8 cellular contexts compared by ENCODE assay signal in genomic region chr11:64879226-64879900, GRCh38. TPM values are rescaled to one million over a fixed set of nuclear protein-coding genes. Genes with fewer than 3 reads are reported as not detected.
DNase-seq lines count a peak whose midpoint lies in the region; ATAC-seq and TF ChIP-seq lines count a peak whose summit lies in the region.

No MANE protein-coding gene starts in this region.

- peak overlapping the region; percentile 98 for H3K4me3 Mint-ChIP-seq in natural killer cell

- H3K27ac Mint-ChIP-seq in natural killer cell = peak overlapping the region; percentile 95

- no peaks in the 10 kb centered on the region for H3K27me3 Mint-ChIP-seq in natural killer cell (ENCODE audit: low read depth in 2 of 2)

- no peaks in the 10 kb centered on the region for H3K27me3 ChIP-seq in dorsolateral prefrontal cortex

- H3K9me3 Mint-ChIP-seq in natural killer cell = no peaks in the 10 kb centered on the region

- peaks cover 49 to 70% of the 10 kb centered on the region in 2 donors for H3K4me1 Mint-ChIP-seq in natural killer cell

- H3K4me3 ChIP-seq in GM12865 (ENCODE audit: low read depth, low read length) = peak overlapping the region; percentile 88
- peak overlapping the region; percentile 72 for H3K4me3 ChIP-seq in NB4 (ENCODE audit: low read depth, low read length)
- peak overlapping the region; percentile 55 to 99 (median 92) for H3K4me3 ChIP-seq in dorsolateral prefrontal cortex

- TF ChIP-seq CTCF in GM12865 (IDR thresholded peaks at IDR 0.05; ENCODE audit: insufficient read depth, low read depth, low read length, missing control alignments) (no peak), NB4 (IDR thresholded peaks at IDR 0.05; ENCODE audit: low read depth, low read length) (no peak), dorsolateral prefrontal cortex (IDR thresholded peaks at IDR 0.05 in 54 of 56, conservative IDR thresholded peaks at IDR 0.05 in 2 of 56; ENCODE audit: low read depth in 1 of 56, partially characterized antibody in 56 of 56) (no peak), natural killer cell (IDR thresholded peaks at IDR 0.05) (no peak)

- H3K27ac ChIP-seq in dorsolateral prefrontal cortex = peak overlapping the region; percentile 63 to 97 (median 91)

- intact Hi-C loops in dorsolateral prefrontal cortex (cut with DNase I) (loop anchor here in 1 of 2 donors (5.0 kb wide), 1 partner anchor 38 kb away; the partner anchor contains the start of gene ATG2A), natural killer cell (cut with micrococcal nuclease) (loop anchor here (2.0 kb wide), 1 partner anchor 15 kb away; no protein-coding TSS in a partner anchor)

- H3K36me3 Mint-ChIP-seq in natural killer cell = no peaks in the 10 kb centered on the region

- ATAC-seq in natural killer cell (no peak), HG03045 (IDR thresholded peaks at IDR 0.05; ENCODE audit: unreplicated experiment) (no peak), GM19395 (IDR thresholded peaks at IDR 0.05; ENCODE audit: unreplicated experiment) (no peak)

- TF ChIP-seq POLR2A in NB4 (IDR thresholded peaks at IDR 0.05; ENCODE audit: extremely low read depth, insufficient read length) = no peak

- DNase-seq in GM12865 (ENCODE audit: low read depth) = peak; percentile 48
- peak; percentile 69 for DNase-seq in NB4 (ENCODE audit: low read depth)
- DNase-seq in dorsolateral prefrontal cortex = no peak
- DNase-seq in natural killer cell = no peak
- DNase-seq in activated gamma-delta T cell treated with Interleukin-2 at 50 U/mL for 16 hours = no peak
- no peak for DNase-seq in NCI-H187 (lab: John Stamatoyannopoulos, UW)

RNA-seq across cellular contexts. Expression of gene EHD1, which starts 0.9 kb away (rescaled TPM):
- total RNA-seq in dorsolateral prefrontal cortex (10 to 100 TPM; 25.6 to 70.9 (median 43.6) TPM), natural killer cell (100 to 1,000 TPM; 218 to 246 (median 225) TPM)

RNA-seq across cellular contexts. Expression of gene CDC42BPG, which starts 34.9 kb away (rescaled TPM):
- total RNA-seq in dorsolateral prefrontal cortex = 1 to 10 TPM in 5 of 120 experiments, under 1 TPM in 70, not detected in 45; 0.07 to 1.6 (median 0.15) TPM
- total RNA-seq in natural killer cell = 10 to 100 TPM in 2 of 3 donors, 1 to 10 TPM in 1; 8.2 to 12.7 (median 10.7) TPM

RNA-seq across cellular contexts. Expression of gene ATG2A, which starts 37.6 kb away (rescaled TPM):
- total RNA-seq in dorsolateral prefrontal cortex = 10 to 100 TPM; 21.4 to 47.9 (median 34.8) TPM
- 100 to 1,000 TPM; 165 to 321 (median 259) TPM for total RNA-seq in natural killer cell

RNA-seq across cellular contexts. Expression of gene PPP2R5B, which starts 45.1 kb away (rescaled TPM):
- total RNA-seq in dorsolateral prefrontal cortex = 100 to 1,000 TPM in 10 of 120 experiments, 10 to 100 TPM in 110; 64.5 to 119 (median 85.0) TPM
- total RNA-seq in natural killer cell = 10 to 100 TPM; 27.8 to 31.5 (median 28.5) TPM

RNA-seq across cellular contexts. Expression of gene GPHA2, which starts 56.3 kb away (rescaled TPM):
- 1 to 10 TPM in 2 of 120 experiments, under 1 TPM in 1, not detected in 117; 0.57 to 2.0 (median 1.1) TPM for total RNA-seq in dorsolateral prefrontal cortex
- not detected for total RNA-seq in natural killer cell

Comparison
In these comparisons a context has a peak if more than half of its experiments do, and no peak if none do; other contexts are left out.
1. DNase-seq: peak in GM12865 (single experiment) and NB4 (single experiment); none in dorsolateral prefrontal cortex (0 of 10), natural killer cell (single experiment), activated gamma-delta T cell treated with Interleukin-2 at 50 U/mL for 16 hours (single experiment) and NCI-H187 (0 of 2).
2. Peak in every context shown above with its lines, with median percentiles within 50 percentile points of each other: H3K4me3 ChIP-seq.